In the genomic region with DNA sequence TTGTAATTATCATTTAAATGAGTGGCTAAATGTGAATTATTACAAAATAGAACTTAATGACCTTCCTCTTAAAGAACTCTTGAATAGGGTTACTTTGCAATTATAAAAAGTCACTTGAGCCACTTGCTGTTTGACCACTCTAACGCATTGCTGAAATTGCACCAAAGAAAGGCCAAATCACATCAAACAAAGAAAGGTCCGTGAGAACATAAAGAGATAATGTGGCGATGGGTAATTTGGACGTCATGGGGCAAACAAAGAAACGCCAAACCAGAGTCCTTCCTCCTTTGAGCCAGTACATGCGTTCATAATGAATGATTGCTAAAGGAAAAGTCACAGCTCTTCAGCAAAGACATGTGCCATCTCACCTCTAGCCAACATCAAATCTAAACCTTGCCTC, we compare ENCODE assay signal across 25 cellular contexts.
"Had no signal": no experiment of that assay in that cellular context is flagged by ENCODE, and none has a peak within 500 bp of the region (broad histone marks: within the 10 kb centered on the region; RNA-seq: fewer than 3 reads in every experiment).

No MANE protein-coding gene starts in this region.

- H3K27ac Mint-ChIP-seq: activated naive CD4-positive, alpha-beta T cell treated with anti-CD3 and anti-CD28 coated beads, Interleukin-2, amount 50 U/mL, for 72 hours; immature natural killer cell; memory B cell; naive B cell; stimulated activated naive CD8-positive, alpha-beta T cell treated with anti-CD3 and anti-CD28 coated beads, Interleukin-15, Interleukin-2, amounts not matched to agents 100 ng/mL and 50 ng/mL, for 24 hours had no signal

- H3K4me3 Mint-ChIP-seq: immature natural killer cell; memory B cell; naive B cell; stimulated activated naive CD8-positive, alpha-beta T cell treated with anti-CD3 and anti-CD28 coated beads, Interleukin-15, Interleukin-2, amounts not matched to agents 100 ng/mL and 50 ng/mL, for 24 hours had no signal

- H3K27me3 ChIP-seq: cardiac muscle cell, esophagus muscularis mucosa, gastroesophageal sphincter, heart left ventricle, pancreas, right lobe of liver, transverse colon, uterus had no signal

- H3K4me1 ChIP-seq: esophagus muscularis mucosa, gastroesophageal sphincter, heart left ventricle, pancreas, right lobe of liver, transverse colon, uterus had no signal

- H3K27ac ChIP-seq: cardiac muscle cell, esophagus muscularis mucosa, gastroesophageal sphincter, heart left ventricle, pancreas, right lobe of liver, transverse colon, uterus had no signal

- H3K36me3 Mint-ChIP-seq: activated naive CD4-positive, alpha-beta T cell treated with anti-CD3 and anti-CD28 coated beads, Interleukin-2, amount 50 U/mL, for 72 hours; immature natural killer cell; memory B cell; naive B cell had no signal

- H3K4me1 Mint-ChIP-seq: immature natural killer cell, memory B cell had no signal

- H3K27me3 Mint-ChIP-seq: memory B cell; naive B cell; stimulated activated naive CD8-positive, alpha-beta T cell treated with anti-CD3 and anti-CD28 coated beads, Interleukin-15, Interleukin-2, amounts not matched to agents 100 ng/mL and 50 ng/mL, for 24 hours had no signal

- H3K9me3 ChIP-seq: esophagus muscularis mucosa, gastroesophageal sphincter, heart left ventricle, mucosa of descending colon, pancreas, right lobe of liver, transverse colon, uterus had no signal

- H3K9me3 Mint-ChIP-seq: activated naive CD4-positive, alpha-beta T cell treated with anti-CD3 and anti-CD28 coated beads, Interleukin-2, amount 50 U/mL, for 72 hours; memory B cell; naive B cell; stimulated activated naive CD8-positive, alpha-beta T cell treated with anti-CD3 and anti-CD28 coated beads, Interleukin-15, Interleukin-2, amounts not matched to agents 100 ng/mL and 50 ng/mL, for 24 hours had no signal

- DNase-seq: activated CD4-positive, alpha-beta T cell treated with anti-CD3 and anti-CD28 coated beads, Interleukin-2, amount 50 U/mL, for 1 hour; activated CD4-positive, CD25-positive, alpha-beta regulatory T cell treated with anti-CD3 and anti-CD28 coated beads, Interleukin-2, amount 50 U/mL, for 72 hours; activated CD8-positive, alpha-beta memory T cell treated with anti-CD3 and anti-CD28 coated beads, Interleukin-2, amount 50 U/mL, for 48 hours; activated gamma-delta T cell treated with Interleukin-2 at 50 U/mL for 16 hours; amniotic stem cell; dermis blood vessel endothelial cell; effector memory CD4-positive, alpha-beta T cell; heart left ventricle; immature natural killer cell; mucosa of descending colon; naive B cell; pancreas; right lobe of liver; small intestine; stimulated activated CD4-positive, alpha-beta T cell treated with anti-CD3 and anti-CD28 coated beads, Interleukin-15, amount 100 ng/mL, for 24 hours; stimulated activated CD4-positive, alpha-beta T cell treated with anti-CD3 and anti-CD28 coated beads, Interleukin-2, amount 100 ng/mL, for 48 hours; T1000; transverse colon; uterus had no signal

- H3K4me3 ChIP-seq: cardiac muscle cell, esophagus muscularis mucosa, gastroesophageal sphincter, heart left ventricle, mucosa of descending colon, pancreas, right lobe of liver, transverse colon, uterus had no signal

- ATAC-seq: activated naive CD4-positive, alpha-beta T cell treated with anti-CD3 and anti-CD28 coated beads, Interleukin-2, amount 50 U/mL, for 72 hours; gastroesophageal sphincter; heart left ventricle; mucosa of descending colon; pancreas; right lobe of liver had no signal

- H3K36me3 ChIP-seq: cardiac muscle cell, esophagus muscularis mucosa, gastroesophageal sphincter, heart left ventricle, pancreas, right lobe of liver, transverse colon, uterus had no signal
